16 cellular contexts compared by ENCODE assay signal in genomic region chr4:133390198-133390855, GRCh38.
A peak's percentile ranks its signal among the peaks of the same experiment; 100 is the strongest.
DNase-seq lines count a peak whose midpoint lies in the region; TF ChIP-seq lines count a peak whose summit lies in the region.
"Had no signal": no experiment of that assay in that cellular context is flagged by ENCODE, and none has a peak within 500 bp of the region (broad histone marks: within the 10 kb centered on the region; RNA-seq: fewer than 3 reads in every experiment).

No MANE protein-coding gene starts in this region.

- WGBS in mammary epithelial cell (ENCODE audit: low coverage, missing lambda C conversion rate), result 68% methylated on average over 1 of the region's 4 CpGs
- no CpG with 5 or more reads among the region's 4 CpGs for WGBS in trophoblast cell (ENCODE audit: extremely low coverage, insufficient coverage, insufficient read length)

- H2AFZ ChIP-seq in mammary epithelial cell (ENCODE audit: low read depth, low read length) (peak overlapping the region; percentile 68), trophoblast cell (ENCODE audit: insufficient read depth, low read length, poor library complexity) (no peak overlapping the region)
- H2AFZ ChIP-seq: PC-9 had no signal

- H3K9ac ChIP-seq in mammary epithelial cell (ENCODE audit: insufficient read depth, low read length) (no peak overlapping the region), trophoblast cell (ENCODE audit: low read length) (no peak overlapping the region)

- H3K9me3 ChIP-seq in HEK293 (ENCODE audit: control insufficient read depth, insufficient read depth, low read depth, low read length) (no peaks in the 10 kb centered on the region), mammary epithelial cell (replicated peaks; ENCODE audit: insufficient read depth, low read length) (no peaks in the 10 kb centered on the region), trophoblast cell (ENCODE audit: insufficient read depth, low read depth, low read length) (no peaks in the 10 kb centered on the region), Caco-2 (no peaks in the 10 kb centered on the region)
- no peaks in the 10 kb centered on the region for H3K9me3 ChIP-seq in CD4-positive, alpha-beta memory T cell (ENCODE audit: control insufficient read depth in 1 of 2, low read length in 2 of 2)

- TF ChIP-seq CTCF in HEK293 (tag by site-specific recombination; IDR thresholded peaks at IDR 0.05) (no peak), mammary epithelial cell (conservative IDR thresholded peaks at IDR 0.05 in 1 of 2, IDR thresholded peaks at IDR 0.05 in 1 of 2; ENCODE audit: extremely low read depth in 1 of 2, insufficient read depth in 1 of 2, low read depth in 1 of 2, low read length in 2 of 2) (no peak), Caco-2 (IDR thresholded peaks at IDR 0.05; ENCODE audit: insufficient read depth in 1 of 2, low read depth in 1 of 2, low read length in 1 of 2, severe bottlenecking in 1 of 2, unreplicated experiment in 1 of 2) (no peak)

- no peak overlapping the region for H3K23ac ChIP-seq in trophoblast cell (ENCODE audit: low read length)

- no peaks in the 10 kb centered on the region for H3K79me2 ChIP-seq in mammary epithelial cell (ENCODE audit: insufficient read depth, low read length)
- H3K79me2 ChIP-seq in trophoblast cell (ENCODE audit: control insufficient read depth, insufficient read depth, low read length, poor library complexity), result no peaks in the 10 kb centered on the region

- intact Hi-C loops in mammary epithelial cell (cut with micrococcal nuclease), result no loop called here
- intact Hi-C loops in Caco-2 (cut with micrococcal nuclease; ENCODE audit: unreplicated experiment), result no loop called here
- intact Hi-C loops in CD4-positive, alpha-beta memory T cell (cut with micrococcal nuclease), result no loop called here

- BruUV-seq in mammary epithelial cell (replicated peaks; lab: Mats Ljungman, UMichigan) (no TSS peak), Caco-2 (replicated peaks; lab: Mats Ljungman, UMichigan) (no TSS peak)

- H4K12ac ChIP-seq in trophoblast cell (ENCODE audit: low read depth, low read length), result no peak overlapping the region

- no peaks in the 10 kb centered on the region for H3K36me3 ChIP-seq in HEK293 (ENCODE audit: control insufficient read depth in 2 of 2, insufficient read depth in 1 of 2, low read length in 2 of 2)
- no peaks in the 10 kb centered on the region for H3K36me3 ChIP-seq in mammary epithelial cell (ENCODE audit: insufficient read depth, low read length)
- no peaks in the 10 kb centered on the region for H3K36me3 ChIP-seq in trophoblast cell (ENCODE audit: control insufficient read depth in 1 of 2, insufficient read depth in 2 of 2, low read length in 2 of 2)
- no peaks in the 10 kb centered on the region for H3K36me3 ChIP-seq in Caco-2 (ENCODE audit: control insufficient read depth, insufficient read depth, low read length)
- H3K36me3 ChIP-seq in CD4-positive, alpha-beta memory T cell (ENCODE audit: insufficient read depth, low read length), result no peaks in the 10 kb centered on the region

- in situ Hi-C loops in mammary epithelial cell (cut with MboI; ENCODE audit: low sequenced_read_pairs in 2 of 2), result no loop called here

- no peaks in the 10 kb centered on the region for H3K4me1 Mint-ChIP-seq in Caco-2 (ENCODE audit: low read depth, unreplicated experiment)
- H3K4me1 Mint-ChIP-seq in CD4-positive, alpha-beta memory T cell, result no peaks in the 10 kb centered on the region

- H2BK12ac ChIP-seq in trophoblast cell (ENCODE audit: low read length), result no peak overlapping the region

- H3K27ac Mint-ChIP-seq in Caco-2 (ENCODE audit: unreplicated experiment), result no peak overlapping the region
- H3K27ac Mint-ChIP-seq in CD4-positive, alpha-beta memory T cell, result no peak overlapping the region

- H4K91ac ChIP-seq in trophoblast cell (ENCODE audit: low read depth, low read length), result peak overlapping the region; percentile 1

- dilution Hi-C loops in mammary epithelial cell (cut with HindIII; ENCODE audit: low sequenced_read_pairs), result no loop called here

- CTCF ChIA-PET in HEK293 (lab: Yijun Ruan, JAX), result no interaction called here
- CTCF ChIA-PET in mammary epithelial cell (lab: Charles Lee; ENCODE audit: low non-redundant PET), result no interaction called here
- CTCF ChIA-PET in Caco-2 (lab: Charles Lee), result no interaction called here
- CTCF ChIA-PET in CD4-positive, alpha-beta memory T cell (lab: Charles Lee; ENCODE audit: partially characterized antibody), result no interaction called here

- no peak overlapping the region for H3K4me3 ChIP-seq in HEK293 (ENCODE audit: low read depth, low read length)
- no peak overlapping the region for H3K4me3 ChIP-seq in mammary epithelial cell (replicated peaks in 1 of 3; ENCODE audit: insufficient read depth in 1 of 3, low read depth in 2 of 3, low read length in 3 of 3)
- no peak overlapping the region for H3K4me3 ChIP-seq in trophoblast cell (ENCODE audit: low read depth, low read length)
- no peak overlapping the region for H3K4me3 ChIP-seq in Caco-2 (ENCODE audit: low read depth, low read length)
- H3K4me3 ChIP-seq in CD4-positive, alpha-beta memory T cell (ENCODE audit: low read length in 2 of 2), result no peak overlapping the region
- H3K4me3 ChIP-seq: PC-9 had no signal

- no peak overlapping the region for H2AK5ac ChIP-seq in trophoblast cell (ENCODE audit: low read length)

- H3K4me1 ChIP-seq in HEK293 (ENCODE audit: control insufficient read depth, insufficient read depth, low read length) (no peaks in the 10 kb centered on the region), mammary epithelial cell (ENCODE audit: insufficient read depth, low read length) (peaks cover 15% of the 10 kb centered on the region), trophoblast cell (ENCODE audit: control insufficient read depth in 1 of 2, insufficient read depth in 2 of 2, low read length in 2 of 2) (peaks cover 3 to 6% of the 10 kb centered on the region in 2 experiments), Caco-2 (no peaks in the 10 kb centered on the region)
- H3K4me1 ChIP-seq in CD4-positive, alpha-beta memory T cell (ENCODE audit: insufficient read depth, low read length), result no peaks in the 10 kb centered on the region

- no peak overlapping the region for H2BK120ac ChIP-seq in trophoblast cell (ENCODE audit: insufficient read depth, low read length, poor library complexity)

- no peaks in the 10 kb centered on the region for H4K20me1 ChIP-seq in mammary epithelial cell (ENCODE audit: insufficient read depth, low read length)

- peak overlapping the region; percentile 13 for H3K4me2 ChIP-seq in mammary epithelial cell (ENCODE audit: insufficient read depth, low read depth, low read length)
- H3K4me2 ChIP-seq in trophoblast cell (ENCODE audit: low read length), result no peak overlapping the region
- H3K4me2 ChIP-seq: PC-9 had no signal

- no peak overlapping the region for H3K14ac ChIP-seq in trophoblast cell (ENCODE audit: low read length)

- no peaks in the 10 kb centered on the region for H3K27me3 Mint-ChIP-seq in Caco-2 (ENCODE audit: insufficient read depth, unreplicated experiment)
- no peaks in the 10 kb centered on the region for H3K27me3 Mint-ChIP-seq in CD4-positive, alpha-beta memory T cell

- H3K4ac ChIP-seq in trophoblast cell (ENCODE audit: low read depth, low read length), result no peak overlapping the region

- no peak overlapping the region for H3K27ac ChIP-seq in HEK293 (ENCODE audit: extremely low read depth, low read depth, low read length)
- H3K27ac ChIP-seq in mammary epithelial cell (ENCODE audit: insufficient read depth, low read depth, low read length), result no peak overlapping the region
- H3K27ac ChIP-seq in trophoblast cell (ENCODE audit: low read depth, low read length), result no peak overlapping the region
- no peak overlapping the region for H3K27ac ChIP-seq in CD4-positive, alpha-beta memory T cell (ENCODE audit: low read depth, low read length)
- H3K27ac ChIP-seq: HL-60, PC-9 had no signal

- POLR2A ChIA-PET in HEK293 (lab: Yijun Ruan, JAX) (no interaction called here), Caco-2 (lab: Charles Lee) (no interaction called here)
- POLR2A ChIA-PET in CD4-positive, alpha-beta memory T cell (lab: Charles Lee; ENCODE audit: partially characterized antibody), result no interaction called here

- H4K8ac ChIP-seq in trophoblast cell (ENCODE audit: low read depth, low read length), result no peak overlapping the region

- H3K18ac ChIP-seq in trophoblast cell (ENCODE audit: low read length), result no peak overlapping the region

- no peaks in the 10 kb centered on the region for H3K9me3 Mint-ChIP-seq in Caco-2 (ENCODE audit: unreplicated experiment)
- peaks cover 0 to 6% (median 2%) of the 10 kb centered on the region in 8 donors for H3K9me3 Mint-ChIP-seq in CD4-positive, alpha-beta memory T cell

- H3K27me3 ChIP-seq in mammary epithelial cell (ENCODE audit: insufficient read depth, low read length) (no peaks in the 10 kb centered on the region), trophoblast cell (ENCODE audit: insufficient read depth, low read length) (no peaks in the 10 kb centered on the region), Caco-2 (replicated peaks; ENCODE audit: control insufficient read depth, insufficient read depth, low read length) (no peaks in the 10 kb centered on the region)
- no peaks in the 10 kb centered on the region for H3K27me3 ChIP-seq in CD4-positive, alpha-beta memory T cell (ENCODE audit: insufficient read depth, low read length)

- H3K79me1 ChIP-seq in trophoblast cell (ENCODE audit: low read length), result no peaks in the 10 kb centered on the region

- H3K4me3 Mint-ChIP-seq in Caco-2 (ENCODE audit: unreplicated experiment), result no peak overlapping the region
- no peak overlapping the region for H3K4me3 Mint-ChIP-seq in CD4-positive, alpha-beta memory T cell

- H2BK5ac ChIP-seq in trophoblast cell (ENCODE audit: low read depth, low read length, poor library complexity), result no peak overlapping the region

- DNase-seq in mammary epithelial cell (peak; percentile 62), glomerular visceral epithelial cell (ENCODE audit: extremely low spot score) (peak; percentile 11), trophoblast cell (no peak), AG08395 (ENCODE audit: low spot score) (no peak), Caco-2 (no peak)
- DNase-seq in activated CD4-positive, alpha-beta T cell treated with anti-CD3 and anti-CD28 coated beads, Interleukin-2, amount 50 U/mL, for 1 hour, result no peak
- DNase-seq in CD4-positive, alpha-beta memory T cell, result no peak
- DNase-seq: AML-193, EL, H7, NCI-H1436 treated with DMSO at 0.1 percent for 48 hours, NCI-H2081, NCI-H82, PC-9 had no signal

- no peaks in the 10 kb centered on the region for H3K36me3 Mint-ChIP-seq in Caco-2 (ENCODE audit: insufficient read depth, unreplicated experiment)
- no peaks in the 10 kb centered on the region for H3K36me3 Mint-ChIP-seq in CD4-positive, alpha-beta memory T cell

TF ChIP-seq in HEK293, 187 proteins besides CTCF, POLR2A, EP300 and RAD21 (continues in another document):
- no peak for TF ChIP-seq ZNF600 (tag by site-specific recombination; IDR thresholded peaks at IDR 0.05)

Comparison
In these comparisons a context has a peak if more than half of its experiments do, and no peak if none do; other contexts are left out.
1. DNase-seq: peak in mammary epithelial cell (single experiment) and glomerular visceral epithelial cell (single experiment); none in trophoblast cell (0 of 2), AG08395 (single experiment), activated CD4-positive, alpha-beta T cell treated with anti-CD3 and anti-CD28 coated beads, Interleukin-2, amount 50 U/mL, for 1 hour (single experiment), Caco-2 (0 of 2) and CD4-positive, alpha-beta memory T cell (0 of 5).